In genomic region chr14:55071870-55072640, GRCh38 we compare ENCODE assay signal across 8 cellular contexts. TPM values are rescaled to one million over a fixed set of nuclear protein-coding genes. Genes with fewer than 3 reads are reported as not detected.
DNase-seq lines count a peak whose midpoint lies in the region; ATAC-seq, FAIRE-seq and TF ChIP-seq lines count a peak whose summit lies in the region.

No MANE protein-coding gene starts in this region.

- no peaks in the 10 kb centered on the region for H4K20me1 ChIP-seq in H9 (ENCODE audit: control insufficient read depth, insufficient read depth, insufficient read length)

- H3K27ac ChIP-seq in H9 (ENCODE audit: insufficient read length, low read depth, low read length) (no peak overlapping the region), left lung (peak overlapping the region; percentile 65 to 81), testis (peak overlapping the region in 1 of 2 donors; percentile 44)

- H3K23ac ChIP-seq in H9 (ENCODE audit: insufficient read length, low read depth, low read length), result no peak overlapping the region

- no peak overlapping the region for H3K18ac ChIP-seq in H9 (ENCODE audit: insufficient read length, low read depth, low read length)

- no peak overlapping the region for H3K4me2 ChIP-seq in H9 (ENCODE audit: insufficient read depth, insufficient read length, low read length)

- intact Hi-C loops in left lung (cut with DNase I) (no loop called here), testis (cut with DNase I; ENCODE audit: low total_unique reads) (no loop called here)

- no peaks in the 10 kb centered on the region for H3K9me3 Mint-ChIP-seq in H9

- no peak overlapping the region for H4K5ac ChIP-seq in H9 (ENCODE audit: insufficient read length, low read depth, low read length)

- no peak overlapping the region for H2BK5ac ChIP-seq in H9 (ENCODE audit: insufficient read length, low read length)

- TF ChIP-seq POLR2A in testis (IDR thresholded peaks at IDR 0.05), result no peak

- no peak overlapping the region for H3K4me3 ChIP-seq in bronchial epithelial cell (ENCODE audit: low read depth, low read length)
- no peak overlapping the region for H3K4me3 ChIP-seq in left lung
- H3K4me3 ChIP-seq in testis, result no peak overlapping the region

- TF ChIP-seq CTCF in H9 (conservative IDR thresholded peaks at IDR 0.05), result no peak
- TF ChIP-seq CTCF in bronchial epithelial cell (IDR thresholded peaks at IDR 0.05; ENCODE audit: insufficient read depth, low read length, severe bottlenecking), result no peak
- no peak for TF ChIP-seq CTCF in left lung (IDR thresholded peaks at IDR 0.05)
- TF ChIP-seq CTCF in testis (IDR thresholded peaks at IDR 0.05), result no peak

- no peak overlapping the region for H2AFZ ChIP-seq in H9 (ENCODE audit: low read length)

- no peak overlapping the region for H2BK120ac ChIP-seq in H9 (ENCODE audit: low read depth, low read length, poor library complexity, severe bottlenecking)

- DNase-seq in NCI-H2227 (lab: John Stamatoyannopoulos, UW; ENCODE audit: unreplicated experiment), result peak; percentile 21
- no peak for DNase-seq in NCI-H2227 treated with DMSO at 0.1 percent for 48 hours (lab: John Stamatoyannopoulos, UW)
- DNase-seq in H9, result no peak
- DNase-seq in NOMO-1 treated with dmso at 0.1 percent for 144 hours (lab: John Stamatoyannopoulos, UW; ENCODE audit: unreplicated experiment), result peak; percentile 9
- DNase-seq in bronchial epithelial cell (ENCODE audit: low read depth), result peak; percentile 98
- DNase-seq in left lung, result no peak
- DNase-seq in testis, result peak; percentile 21
- no peak for DNase-seq in SK-N-DZ (ENCODE audit: low spot score)

- H2AK5ac ChIP-seq in H9 (ENCODE audit: insufficient read length, low read length), result no peak overlapping the region

- no peak overlapping the region for H2BK20ac ChIP-seq in H9 (ENCODE audit: low read depth, low read length, poor library complexity, severe bottlenecking)

- H3K27ac Mint-ChIP-seq in H9, result peak overlapping the region in 2 of 3 experiments; percentile 68 to 71; a peak in 1 of 7 replicates

- no peaks in the 10 kb centered on the region for H3K23me2 ChIP-seq in H9 (ENCODE audit: insufficient read length, low read depth, low read length, poor library complexity, severe bottlenecking)

- no peak overlapping the region for H3K4ac ChIP-seq in H9 (ENCODE audit: low read depth, low read length)

- no peak overlapping the region for H3K56ac ChIP-seq in H9 (ENCODE audit: insufficient read length, low read depth, low read length)

- peak; percentile 90 for FAIRE-seq in bronchial epithelial cell (lab: Jason Lieb, UNC)

- no peak overlapping the region for H3K4me3 Mint-ChIP-seq in H9

- no CpG with 5 or more reads among the region's 10 CpGs for whole genome bisulfite sequencing in H9 (ENCODE audit: extremely low coverage, insufficient read length, low lambda C conversion rate)
- WGBS in testis, 2 donors, result 34 to 42% methylated on average over 10 of the region's 10 CpGs

- no peak overlapping the region for H3K9ac ChIP-seq in H9 (ENCODE audit: extremely low read depth, insufficient read length, low read length)

- H3K9me3 ChIP-seq in H9 (ENCODE audit: control insufficient read depth, low read depth, low read length), result no peaks in the 10 kb centered on the region
- H3K9me3 ChIP-seq in left lung, result no peaks in the 10 kb centered on the region
- H3K9me3 ChIP-seq in testis, result no peaks in the 10 kb centered on the region

- H3K27me3 Mint-ChIP-seq in H9 (ENCODE audit: low read depth), result no peaks in the 10 kb centered on the region

- H2BK12ac ChIP-seq in H9 (ENCODE audit: insufficient read length, low read depth, low read length), result no peak overlapping the region

- no peak overlapping the region for H4K91ac ChIP-seq in H9 (ENCODE audit: insufficient read length, low read depth, low read length)

- H2BK15ac ChIP-seq in H9 (ENCODE audit: low read depth, low read length), result no peak overlapping the region

- H3K27me3 ChIP-seq in H9 (ENCODE audit: insufficient read depth, low read length), result no peaks in the 10 kb centered on the region
- H3K27me3 ChIP-seq in bronchial epithelial cell (ENCODE audit: control insufficient read depth, insufficient read depth, low read length), result no peaks in the 10 kb centered on the region
- no peaks in the 10 kb centered on the region for H3K27me3 ChIP-seq in left lung
- no peaks in the 10 kb centered on the region for H3K27me3 ChIP-seq in testis

- no peaks in the 10 kb centered on the region for H3K79me1 ChIP-seq in H9 (ENCODE audit: insufficient read depth, low read depth, low read length, poor library complexity, severe bottlenecking)

- H3K36me3 ChIP-seq in bronchial epithelial cell (ENCODE audit: control insufficient read depth, insufficient read depth, low read length) (no peaks in the 10 kb centered on the region), left lung (peaks cover 0 to 9% of the 10 kb centered on the region in 2 donors), testis (ENCODE audit: low read depth, missing control alignments) (no peaks in the 10 kb centered on the region)

- no peak overlapping the region for H3K14ac ChIP-seq in H9 (ENCODE audit: insufficient read depth, low read length)

- H3T11ph ChIP-seq in H9 (ENCODE audit: low read length), result no peak overlapping the region

- H4K8ac ChIP-seq in H9 (replicated peaks; ENCODE audit: insufficient read length, low read depth, low read length), result no peak overlapping the region

- no peaks in the 10 kb centered on the region; the same call in 1 of the 2 replicates for H3K4me1 ChIP-seq in H9 (ENCODE audit: insufficient read depth, low read length)
- H3K4me1 ChIP-seq in left lung, result peaks cover 17 to 19% of the 10 kb centered on the region in 2 donors
- peaks cover 36% of the 10 kb centered on the region for H3K4me1 ChIP-seq in testis

- H3K4me1 Mint-ChIP-seq in H9, result peaks cover 12 to 13% of the 10 kb centered on the region in 2 experiments

- peaks cover 0 to 7% (median 4%) of the 10 kb centered on the region in 3 experiments; a peak in 2 of 7 replicates for H3K36me3 Mint-ChIP-seq in H9 (ENCODE audit: insufficient read depth in 1 of 3, low read depth in 3 of 3)

- peak; percentile 80 for ATAC-seq in left lung

- no peaks in the 10 kb centered on the region for H3K79me2 ChIP-seq in H9 (ENCODE audit: insufficient read depth, low read length)

RNA-seq across cellular contexts. Expression of gene MAPK1IP1L, which starts 20.6 kb away (rescaled TPM):
- 133 TPM in 2 replicates for total RNA-seq in H9 (2021)
- total RNA-seq in bronchial epithelial cell, result 12.1 and 12.7 TPM in 2 replicates
- 10 to 100 TPM; 81.0 to 87.3 TPM for total RNA-seq in left lung
- 100 to 1,000 TPM; 105 to 146 TPM for total RNA-seq in testis
- 87.0 TPM for polyA plus RNA-seq in testis (ENCODE audit: insufficient read depth, low read depth, low replicate concordance)
- 41.2 and 49.6 TPM in 2 replicates for polyA plus RNA-seq in SK-N-DZ (2014; cell fraction: cytosol; rRNA removed)
- 10.2 and 20.9 TPM in 2 replicates for polyA plus RNA-seq in SK-N-DZ (2014; cell fraction: nucleus; rRNA removed)

RNA-seq across cellular contexts. Expression of gene SOCS4, which starts 45.0 kb away (rescaled TPM):
- total RNA-seq in H9 (2021), result 37.5 and 38.5 TPM in 2 replicates
- total RNA-seq in bronchial epithelial cell, result 10.0 and 13.6 TPM in 2 replicates
- total RNA-seq in left lung, result 10 to 100 TPM; 20.7 to 31.8 TPM
- 10 to 100 TPM in 1 of 2 donors, 1 to 10 TPM in 1; 7.7 to 11.4 TPM for total RNA-seq in testis
- polyA plus RNA-seq in testis (ENCODE audit: insufficient read depth, low read depth, low replicate concordance), result 7.5 TPM
- 25.2 and 25.6 TPM in 2 replicates for polyA plus RNA-seq in SK-N-DZ (2014; cell fraction: cytosol; rRNA removed)
- 15.2 and 18.4 TPM in 2 replicates for polyA plus RNA-seq in SK-N-DZ (2014; cell fraction: nucleus; rRNA removed)

RNA-seq across cellular contexts. Expression of gene WDHD1, which starts 45.2 kb away (rescaled TPM):
- total RNA-seq in H9 (2021), result 83.5 and 93.7 TPM in 2 replicates
- 8.7 and 10.0 TPM in 2 replicates for total RNA-seq in bronchial epithelial cell
- 1 to 10 TPM; 8.6 to 9.0 TPM for total RNA-seq in left lung
- 10 to 100 TPM in 1 of 2 donors, 1 to 10 TPM in 1; 9.0 to 10.4 TPM for total RNA-seq in testis
- polyA plus RNA-seq in testis (ENCODE audit: insufficient read depth, low read depth, low replicate concordance), result 5.2 TPM
- 22.3 and 24.4 TPM in 2 replicates for polyA plus RNA-seq in SK-N-DZ (2014; cell fraction: cytosol; rRNA removed)
- 19.1 and 21.3 TPM in 2 replicates for polyA plus RNA-seq in SK-N-DZ (2014; cell fraction: nucleus; rRNA removed)

RNA-seq across cellular contexts. Expression of gene LGALS3, which starts 57.0 kb away (rescaled TPM):
- 3.7 and 4.0 TPM in 2 replicates for total RNA-seq in H9 (2021)
- 198 and 253 TPM in 2 replicates for total RNA-seq in bronchial epithelial cell
- total RNA-seq in left lung, result 100 to 1,000 TPM; 332 to 369 TPM
- 100 to 1,000 TPM; 224 to 274 TPM for total RNA-seq in testis
- 169 TPM for polyA plus RNA-seq in testis (ENCODE audit: insufficient read depth, low read depth, low replicate concordance)
- polyA plus RNA-seq in SK-N-DZ (2014; cell fraction: cytosol; rRNA removed), result not detected in 2 replicates
- polyA plus RNA-seq in SK-N-DZ (2014; cell fraction: nucleus; rRNA removed), result 1.3 TPM in 1 of 2 replicates, not detected in the other

Comparison
In these comparisons a context has a peak if more than half of its experiments do, and no peak if none do; other contexts are left out.
1. DNase-seq: peak in NCI-H2227 (single experiment), NOMO-1 treated with dmso at 0.1 percent for 144 hours (single experiment), bronchial epithelial cell (single experiment) and testis (single experiment); none in NCI-H2227 treated with DMSO at 0.1 percent for 48 hours (single experiment), H9 (single experiment), left lung (0 of 2) and SK-N-DZ (single experiment).